Comparison of ENCODE assay signal across 15 cellular contexts in genomic region chr2:197059498-197059897, GRCh38.
"Had no signal": no experiment of that assay in that cellular context is flagged by ENCODE, and none has a peak within 500 bp of the region (broad histone marks: within the 10 kb centered on the region; RNA-seq: fewer than 3 reads in every experiment).

No MANE protein-coding gene starts in this region.

- H3K4me1 Mint-ChIP-seq: neural crest cell had no signal

- DNase-seq: activated CD4-positive, CD25-positive, alpha-beta regulatory T cell treated with anti-CD3 and anti-CD28 coated beads, Interleukin-2, amount 50 U/mL, for 72 hours; activated gamma-delta T cell; amniotic stem cell; body of pancreas; effector memory CD8-positive, alpha-beta T cell; gastrocnemius medialis; heart right ventricle; islet precursor cell; left lung; ovary; stimulated activated CD4-positive, alpha-beta T cell treated with anti-CD3 and anti-CD28 coated beads, Interleukin-4, amount 100 ng/mL, for 1 hour; stimulated activated CD8-positive, alpha-beta memory T cell treated with anti-CD3 and anti-CD28 coated beads, Interleukin-4, amount 100 ng/mL, for 48 hours; stomach had no signal

- H3K27ac Mint-ChIP-seq: dendritic cell treated with granulocyte-macrophage colony-stimulating factor and Interleukin-4, amounts not matched to agents 40 ng/mL and 50 ng/mL, for 4 days had no signal

- H3K4me3 Mint-ChIP-seq: dendritic cell treated with granulocyte-macrophage colony-stimulating factor and Interleukin-4, amounts not matched to agents 40 ng/mL and 50 ng/mL, for 4 days; effector memory CD8-positive, alpha-beta T cell; neural crest cell had no signal

- H3K27me3 Mint-ChIP-seq: dendritic cell treated with granulocyte-macrophage colony-stimulating factor and Interleukin-4, amounts not matched to agents 40 ng/mL and 50 ng/mL, for 4 days; effector memory CD8-positive, alpha-beta T cell had no signal

- ATAC-seq: body of pancreas; effector memory CD8-positive, alpha-beta T cell; gastrocnemius medialis; heart right ventricle; left lung had no signal
